In the genomic region with DNA sequence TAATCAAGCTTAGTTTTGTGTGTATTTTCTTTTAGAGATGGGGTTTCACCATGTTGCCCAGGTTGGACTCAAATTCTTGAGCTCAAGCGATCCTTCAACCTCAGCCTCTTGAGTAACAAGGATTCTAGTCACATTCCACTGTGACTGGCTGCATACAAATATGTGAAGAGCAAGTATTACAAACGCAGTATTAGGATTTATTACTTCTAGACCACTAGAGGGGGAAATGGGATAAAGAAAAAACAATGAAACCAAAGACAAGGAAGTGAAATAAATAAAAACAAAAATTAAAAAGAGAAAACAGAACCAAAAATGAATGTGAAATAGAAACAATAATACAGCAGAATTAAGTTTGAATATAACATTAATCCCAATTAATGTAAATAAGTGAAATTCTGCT, we compare ENCODE assay signal across 14 cellular contexts.
A peak's percentile ranks its signal among the peaks of the same experiment; 100 is the strongest.
DNase-seq lines count a peak whose midpoint lies in the region; ATAC-seq and TF ChIP-seq lines count a peak whose summit lies in the region.
"Had no signal": no experiment of that assay in that cellular context is flagged by ENCODE, and none has a peak within 500 bp of the region (broad histone marks: within the 10 kb centered on the region; RNA-seq: fewer than 3 reads in every experiment).

No MANE protein-coding gene starts in this region.

- no peaks in the 10 kb centered on the region for H3K36me3 Mint-ChIP-seq in activated CD4-positive, alpha-beta T cell treated with anti-CD3 and anti-CD28 coated beads, Interleukin-2, amount 10 ng/mL, durations not matched to agents 7 days and 5 days (ENCODE audit: low read depth)
- H3K36me3 Mint-ChIP-seq: activated naive CD8-positive, alpha-beta T cell treated with anti-CD3 and anti-CD28 coated beads for 36 hours had no signal

- TF ChIP-seq CTCF in MM.1S (IDR thresholded peaks at IDR 0.05; ENCODE audit: low read length) (peak; percentile 30), osteoblast (IDR thresholded peaks at IDR 0.05; ENCODE audit: extremely low read depth, low read depth, low read length) (peak; percentile 19)

- H3K4me1 ChIP-seq in MM.1S (ENCODE audit: low read length) (no peaks in the 10 kb centered on the region), adipocyte (ENCODE audit: control insufficient read depth, insufficient read depth, low read length) (no peaks in the 10 kb centered on the region), osteoblast (ENCODE audit: insufficient read depth, low read length) (no peaks in the 10 kb centered on the region)
- H3K4me1 ChIP-seq: esophagus squamous epithelium, Peyer's patch had no signal

- DNase-seq in NOMO-1 treated with DMSO at 0.1 percent for 48 hours (lab: John Stamatoyannopoulos, UW; ENCODE audit: unreplicated experiment) (peak; percentile 4), NOMO-1 treated with dmso at 0.1 percent for 144 hours (lab: John Stamatoyannopoulos, UW; ENCODE audit: unreplicated experiment) (no peak), MM.1S (no peak), adipocyte (ENCODE audit: low read depth) (peak; percentile 3), osteoblast (ENCODE audit: insufficient read length, low spot score, missing footprints) (no peak)
- DNase-seq in activated CD4-positive, alpha-beta T cell treated with anti-CD3 and anti-CD28 coated beads, Interleukin-2, amount 10 ng/mL, durations not matched to agents 7 days and 5 days = no peak
- DNase-seq: activated CD8-positive, alpha-beta memory T cell treated with anti-CD3 and anti-CD28 coated beads, Interleukin-2, amount 50 U/mL, for 48 hours; activated naive CD8-positive, alpha-beta T cell treated with anti-CD3 and anti-CD28 coated beads for 36 hours; esophagus squamous epithelium; HCEC 1CT; NCI-H1930; Peyer's patch had no signal

- H3K27ac ChIP-seq in MM.1S (ENCODE audit: low read length) (no peak overlapping the region), osteoblast (ENCODE audit: low read depth, low read length) (no peak overlapping the region)
- H3K27ac ChIP-seq: esophagus squamous epithelium, Peyer's patch had no signal

- no peak for ATAC-seq in HG03460 (IDR thresholded peaks at IDR 0.05; ENCODE audit: unreplicated experiment)
- ATAC-seq in activated CD4-positive, CD25-positive, alpha-beta regulatory T cell treated with anti-CD3 and anti-CD28 coated beads, Interleukin-2, amount 50 U/mL, for 24 hours = no peak

- H3K9ac ChIP-seq in MM.1S (ENCODE audit: low read length) (no peak overlapping the region), adipocyte (ENCODE audit: low read length) (no peak overlapping the region)

- H3K27me3 Mint-ChIP-seq in activated CD4-positive, alpha-beta T cell treated with anti-CD3 and anti-CD28 coated beads, Interleukin-2, amount 10 ng/mL, durations not matched to agents 7 days and 5 days = no peaks in the 10 kb centered on the region
- H3K27me3 Mint-ChIP-seq: activated naive CD8-positive, alpha-beta T cell treated with anti-CD3 and anti-CD28 coated beads for 36 hours had no signal

- no peak overlapping the region for H3K4me3 ChIP-seq in MM.1S (ENCODE audit: low read length)
- no peak overlapping the region for H3K4me3 ChIP-seq in adipocyte (ENCODE audit: low read length)
- H3K4me3 ChIP-seq in osteoblast (ENCODE audit: insufficient read depth, low read length) = no peak overlapping the region
- H3K4me3 ChIP-seq: esophagus squamous epithelium, Peyer's patch had no signal

- H2AFZ ChIP-seq in MM.1S (ENCODE audit: low read length) (no peak overlapping the region), osteoblast (ENCODE audit: low read length) (no peak overlapping the region)

- peaks cover 11% of the 10 kb centered on the region for H3K9me3 Mint-ChIP-seq in activated CD4-positive, alpha-beta T cell treated with anti-CD3 and anti-CD28 coated beads, Interleukin-2, amount 10 ng/mL, durations not matched to agents 7 days and 5 days

- no peaks in the 10 kb centered on the region for H3K27me3 ChIP-seq in MM.1S (replicated peaks; ENCODE audit: insufficient read depth, low read length)
- no peaks in the 10 kb centered on the region for H3K27me3 ChIP-seq in adipocyte (replicated peaks; ENCODE audit: control insufficient read depth, insufficient read depth, low read length)
- H3K27me3 ChIP-seq in osteoblast (ENCODE audit: insufficient read depth, low read length) = no peaks in the 10 kb centered on the region
- H3K27me3 ChIP-seq: esophagus squamous epithelium, Peyer's patch had no signal

- no peaks in the 10 kb centered on the region for H3K79me2 ChIP-seq in MM.1S (ENCODE audit: low read length)
- H3K79me2 ChIP-seq in osteoblast (ENCODE audit: insufficient read depth, low read length) = no peaks in the 10 kb centered on the region

- CTCF ChIA-PET in activated CD4-positive, alpha-beta T cell treated with anti-CD3 and anti-CD28 coated beads, Interleukin-2, amount 10 ng/mL, durations not matched to agents 7 days and 5 days (lab: Charles Lee) = no interaction called here

- H3F3A ChIP-seq in MM.1S (ENCODE audit: insufficient read depth, low read length) = no peaks in the 10 kb centered on the region

- H3K4me3 Mint-ChIP-seq in activated CD4-positive, alpha-beta T cell treated with anti-CD3 and anti-CD28 coated beads, Interleukin-2, amount 10 ng/mL, durations not matched to agents 7 days and 5 days = no peak overlapping the region
- H3K4me3 Mint-ChIP-seq: activated naive CD8-positive, alpha-beta T cell treated with anti-CD3 and anti-CD28 coated beads for 36 hours had no signal

- H3K4me2 ChIP-seq in MM.1S (ENCODE audit: low read depth, low read length) (no peak overlapping the region), osteoblast (ENCODE audit: insufficient read depth, low read length) (no peak overlapping the region)

- no peak overlapping the region for H3K27ac Mint-ChIP-seq in activated CD4-positive, alpha-beta T cell treated with anti-CD3 and anti-CD28 coated beads, Interleukin-2, amount 10 ng/mL, durations not matched to agents 7 days and 5 days
- H3K27ac Mint-ChIP-seq: activated naive CD8-positive, alpha-beta T cell treated with anti-CD3 and anti-CD28 coated beads for 36 hours had no signal

- POLR2A ChIA-PET in activated CD4-positive, alpha-beta T cell treated with anti-CD3 and anti-CD28 coated beads, Interleukin-2, amount 10 ng/mL, durations not matched to agents 7 days and 5 days (lab: Charles Lee) = no interaction called here

- no peaks in the 10 kb centered on the region for H4K20me1 ChIP-seq in MM.1S (ENCODE audit: insufficient read depth, low read length)
- no peaks in the 10 kb centered on the region for H4K20me1 ChIP-seq in osteoblast (ENCODE audit: insufficient read depth, low read length)

- no peaks in the 10 kb centered on the region for H3K36me3 ChIP-seq in MM.1S (replicated peaks; ENCODE audit: insufficient read depth, low read length)
- no peaks in the 10 kb centered on the region for H3K36me3 ChIP-seq in adipocyte (ENCODE audit: control insufficient read depth, insufficient read depth, low read length, severe bottlenecking)
- H3K36me3 ChIP-seq in osteoblast (ENCODE audit: insufficient read depth, low read length) = no peaks in the 10 kb centered on the region
- H3K36me3 ChIP-seq: esophagus squamous epithelium, Peyer's patch had no signal

- no peaks in the 10 kb centered on the region for H3K9me3 ChIP-seq in MM.1S (replicated peaks; ENCODE audit: insufficient read depth, low read length)
- no peaks in the 10 kb centered on the region for H3K9me3 ChIP-seq in adipocyte (ENCODE audit: control insufficient read depth, low read length)
- no peaks in the 10 kb centered on the region for H3K9me3 ChIP-seq in osteoblast (ENCODE audit: low read depth, low read length)
- H3K9me3 ChIP-seq: esophagus squamous epithelium, Peyer's patch had no signal

- no peaks in the 10 kb centered on the region for H3K9me2 ChIP-seq in MM.1S (replicated peaks; ENCODE audit: insufficient read depth, low read length)

- no peaks in the 10 kb centered on the region for H3K4me1 Mint-ChIP-seq in activated CD4-positive, alpha-beta T cell treated with anti-CD3 and anti-CD28 coated beads, Interleukin-2, amount 10 ng/mL, durations not matched to agents 7 days and 5 days
- H3K4me1 Mint-ChIP-seq: activated naive CD8-positive, alpha-beta T cell treated with anti-CD3 and anti-CD28 coated beads for 36 hours had no signal

Comparison
In these comparisons a context has a peak if more than half of its experiments do, and no peak if none do; other contexts are left out.
1. DNase-seq: peak in NOMO-1 treated with DMSO at 0.1 percent for 48 hours (single experiment) and adipocyte (single experiment); none in NOMO-1 treated with dmso at 0.1 percent for 144 hours (single experiment), MM.1S (single experiment), osteoblast (single experiment) and activated CD4-positive, alpha-beta T cell treated with anti-CD3 and anti-CD28 coated beads, Interleukin-2, amount 10 ng/mL, durations not matched to agents 7 days and 5 days (single experiment).